8 cellular contexts compared by ENCODE assay signal in genomic region chr21:40337981-40338380, GRCh38.
"Had no signal": no experiment of that assay in that cellular context is flagged by ENCODE, and none has a peak within 500 bp of the region (broad histone marks: within the 10 kb centered on the region; RNA-seq: fewer than 3 reads in every experiment).

No MANE protein-coding gene starts in this region.

- H3K4me3 ChIP-seq: GM23248, GM23338, HAP-1 had no signal

- H3K9ac ChIP-seq: GM23248 had no signal

- H3K4me1 ChIP-seq: HAP-1 had no signal

- H3K4me2 ChIP-seq: GM23338 had no signal

- H3K36me3 ChIP-seq: HAP-1 had no signal

- H3K9me3 ChIP-seq: HAP-1 had no signal

- H2AFZ ChIP-seq: GM23248, GM23338 had no signal

- H3K27ac ChIP-seq: GM23248 had no signal

- DNase-seq: GM23248, GOT3, H7, H9, HCEC 1CT, HFFc6 had no signal
